ENCODE assay signal across 8 cellular contexts in the genomic region with DNA sequence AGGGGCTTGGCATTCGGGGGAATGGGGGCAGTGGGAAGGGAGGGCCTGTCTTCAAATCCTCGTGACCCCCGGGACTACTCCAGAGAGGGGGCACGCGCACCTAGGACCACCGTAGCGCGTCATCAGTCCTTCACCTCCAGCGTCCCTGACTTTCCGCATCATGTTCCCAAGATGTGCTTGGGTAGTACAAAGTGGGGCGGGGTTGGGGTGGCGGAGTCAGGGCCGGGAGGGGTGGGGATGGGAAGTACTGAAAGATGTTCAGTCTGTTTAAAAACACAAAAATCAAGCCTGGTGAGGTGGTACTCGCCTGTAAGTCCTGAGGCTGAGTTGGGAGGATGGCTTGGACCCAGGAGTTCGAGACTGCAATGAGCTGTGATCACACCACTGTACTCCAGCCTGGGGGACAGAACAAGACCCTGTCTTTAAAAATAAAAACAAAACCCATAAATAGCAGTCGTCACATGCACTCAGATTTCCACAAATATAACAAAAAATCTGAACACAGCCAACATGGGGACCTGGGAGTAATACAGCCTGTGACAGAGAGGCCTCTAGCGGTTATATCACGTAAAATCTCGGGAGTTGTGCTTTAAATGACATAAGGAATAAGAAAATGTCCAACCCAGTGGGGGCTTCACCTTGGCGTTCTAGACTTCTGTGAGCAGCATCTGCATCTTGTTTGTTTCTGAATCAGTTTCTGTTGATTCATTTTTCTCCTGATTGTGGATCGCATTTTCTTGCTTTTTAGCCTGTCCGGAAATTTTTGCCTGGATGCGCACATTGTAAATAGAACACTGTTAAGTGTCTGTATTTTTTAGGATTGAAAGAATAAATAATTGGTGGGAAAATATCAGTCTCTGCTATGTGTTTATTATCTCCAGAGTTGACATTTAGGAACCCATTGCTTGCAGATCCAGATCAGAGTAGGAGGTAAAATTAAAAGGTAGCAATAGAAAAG. TPM values are rescaled to one million over a fixed set of nuclear protein-coding genes. Genes with fewer than 3 reads are reported as not detected.
A peak's percentile ranks its signal among the peaks of the same experiment; 100 is the strongest.
DNase-seq lines count a peak whose midpoint lies in the region; ATAC-seq and TF ChIP-seq lines count a peak whose summit lies in the region.

No MANE protein-coding gene starts in this region.

- no peaks in the 10 kb centered on the region for H3K9me3 Mint-ChIP-seq in progenitor cell of endocrine pancreas (ENCODE audit: low read depth)

- peak overlapping the region; percentile 63 for H3K27ac ChIP-seq in DND-41 (ENCODE audit: low read length)
- no peak overlapping the region for H3K27ac ChIP-seq in OCI-LY1 (ENCODE audit: low read depth, low read length, poor library complexity, severe bottlenecking)
- H3K27ac ChIP-seq in left ventricle myocardium inferior (replicated peaks): peak overlapping the region; percentile 96

- H3K36me3 ChIP-seq in DND-41 (ENCODE audit: insufficient read depth, low read length): no peaks in the 10 kb centered on the region
- no peaks in the 10 kb centered on the region for H3K36me3 ChIP-seq in OCI-LY1 (ENCODE audit: insufficient read depth, low read length)
- H3K36me3 ChIP-seq in left ventricle myocardium inferior: no peaks in the 10 kb centered on the region

- H3K4me2 ChIP-seq in DND-41 (ENCODE audit: insufficient read depth, low read length) (peak overlapping the region; percentile 100), OCI-LY1 (ENCODE audit: low read length) (peak overlapping the region; percentile 74)

- peaks cover 3% of the 10 kb centered on the region for H3K36me3 Mint-ChIP-seq in progenitor cell of endocrine pancreas (ENCODE audit: insufficient read depth)

- H4K20me1 ChIP-seq in DND-41 (ENCODE audit: insufficient read depth, low read length) (peaks cover 12% of the 10 kb centered on the region; the same call in 1 of the 2 replicates), OCI-LY1 (ENCODE audit: insufficient read depth, low read length) (no peaks in the 10 kb centered on the region)

- peaks cover 36% of the 10 kb centered on the region for H3K4me1 Mint-ChIP-seq in progenitor cell of endocrine pancreas (ENCODE audit: low read depth)

- H3K9ac ChIP-seq in DND-41 (ENCODE audit: low read depth, low read length): peak overlapping the region; percentile 74
- H3K9ac ChIP-seq in OCI-LY1 (ENCODE audit: low read length): peak overlapping the region; percentile 26; the same call in 1 of the 2 replicates

- peak; percentile 48 for DNase-seq in DND-41
- DNase-seq in HuH-7 (ENCODE audit: low spot score): peak; percentile 72
- peak; percentile 68 for DNase-seq in amniotic stem cell (lab: John Stamatoyannopoulos, UW)
- no peak for DNase-seq in left ventricle myocardium inferior
- DNase-seq in progenitor cell of endocrine pancreas (ENCODE audit: low spot score, unreplicated experiment): no peak

- H2AFZ ChIP-seq in DND-41 (ENCODE audit: low read depth, low read length) (peak overlapping the region; percentile 89), OCI-LY1 (ENCODE audit: low read length) (no peak overlapping the region)

- peaks cover 30% of the 10 kb centered on the region for H3K4me1 ChIP-seq in DND-41 (ENCODE audit: insufficient read depth, low read length)
- H3K4me1 ChIP-seq in OCI-LY1 (ENCODE audit: insufficient read depth, low read length, severe bottlenecking): peaks cover 11% of the 10 kb centered on the region
- H3K4me1 ChIP-seq in left ventricle myocardium inferior: peaks cover 47% of the 10 kb centered on the region

- TF ChIP-seq CTCF in DND-41 (IDR thresholded peaks at IDR 0.05; ENCODE audit: borderline replicate concordance, extremely low read depth, low read length, poor library complexity, severe bottlenecking): peak; percentile 76
- TF ChIP-seq CTCF in OCI-LY1 (IDR thresholded peaks at IDR 0.05; ENCODE audit: low read length): peak; percentile 79
- peak; percentile 77 for TF ChIP-seq CTCF in left ventricle myocardium inferior (IDR thresholded peaks at IDR 0.05; ENCODE audit: borderline replicate concordance)
- peak; percentile 64 for TF ChIP-seq CTCF in progenitor cell of endocrine pancreas (IDR thresholded peaks at IDR 0.05; ENCODE audit: unreplicated experiment)

- peak overlapping the region; percentile 69 for H3K4me3 Mint-ChIP-seq in progenitor cell of endocrine pancreas (ENCODE audit: low read depth)

- peaks cover 4% of the 10 kb centered on the region; the same call in 1 of the 2 replicates for H3K79me2 ChIP-seq in DND-41 (ENCODE audit: insufficient read depth, low read length)
- no peaks in the 10 kb centered on the region for H3K79me2 ChIP-seq in OCI-LY1 (ENCODE audit: insufficient read depth, low read length)

- ATAC-seq in DND-41 (ENCODE audit: insufficient read depth, low read depth) (peak; percentile 29; the same call in 2 of the 3 replicates), HG02885 (IDR thresholded peaks at IDR 0.05; ENCODE audit: poor library complexity, unreplicated experiment) (no peak), HG02678 (IDR thresholded peaks at IDR 0.05; ENCODE audit: unreplicated experiment) (no peak)

- intact Hi-C loops in left ventricle myocardium inferior (cut with micrococcal nuclease): no loop called here

- H3K27me3 ChIP-seq in DND-41 (ENCODE audit: insufficient read depth, low read length, poor library complexity) (peaks cover 14% of the 10 kb centered on the region), OCI-LY1 (ENCODE audit: insufficient read depth, low read length) (0 out of 2 replicates have a peak, but pooled peaks cover 5% of the 10 kb centered on the region), left ventricle myocardium inferior (ENCODE audit: low read depth) (no peaks in the 10 kb centered on the region)

- peak overlapping the region; percentile 92 for H3K27ac Mint-ChIP-seq in progenitor cell of endocrine pancreas

- peaks cover 28% of the 10 kb centered on the region for H3K27me3 Mint-ChIP-seq in progenitor cell of endocrine pancreas

- H3K9me3 ChIP-seq in DND-41 (ENCODE audit: insufficient read depth, low read length, severe bottlenecking) (no peaks in the 10 kb centered on the region), OCI-LY1 (ENCODE audit: low read length) (no peaks in the 10 kb centered on the region), left ventricle myocardium inferior (replicated peaks) (no peaks in the 10 kb centered on the region)

- H3K9me2 ChIP-seq in OCI-LY1 (ENCODE audit: low read depth, low read length): no peaks in the 10 kb centered on the region

- H3F3A ChIP-seq in OCI-LY1 (ENCODE audit: insufficient read depth, low read length): no peaks in the 10 kb centered on the region

- peak overlapping the region; percentile 66 to 94; a peak in 3 of 4 replicates for H3K4me3 ChIP-seq in DND-41 (ENCODE audit: low read depth in 1 of 2, low read length in 2 of 2)
- peak overlapping the region; percentile 64 for H3K4me3 ChIP-seq in OCI-LY1 (ENCODE audit: low read depth, low read length, poor library complexity, severe bottlenecking)
- peak overlapping the region; percentile 86 for H3K4me3 ChIP-seq in left ventricle myocardium inferior

RNA-seq across cellular contexts. Expression of gene LRP11, which starts 0.7 kb away (rescaled TPM):
- total RNA-seq in left ventricle myocardium inferior (18.2 TPM), progenitor cell of endocrine pancreas (45.0 and 63.3 TPM in 2 replicates)

RNA-seq across cellular contexts. Expression of gene RAET1E, which starts 33.1 kb away (rescaled TPM):
- total RNA-seq in left ventricle myocardium inferior (0.19 TPM), progenitor cell of endocrine pancreas (not detected in 2 replicates)

RNA-seq across cellular contexts. Expression of gene RAET1G, which starts 58.1 kb away (rescaled TPM):
- 0.19 TPM for total RNA-seq in left ventricle myocardium inferior
- not detected in 2 replicates for total RNA-seq in progenitor cell of endocrine pancreas

Comparison
In these comparisons a context has a peak if more than half of its experiments do, and no peak if none do; other contexts are left out.
1. DNase-seq: peak in DND-41 (single experiment), HuH-7 (single experiment) and amniotic stem cell (single experiment); none in left ventricle myocardium inferior (single experiment) and progenitor cell of endocrine pancreas (single experiment).
2. Peak in every context shown above with its lines, with median percentiles within 50 percentile points of each other: H3K4me3 ChIP-seq and CTCF ChIP-seq.